ENCODE assay signal across 7 cellular contexts in genomic region chr13:99409461-99410083, GRCh38.
DNase-seq lines count a peak whose midpoint lies in the region; ATAC-seq, FAIRE-seq and TF ChIP-seq lines count a peak whose summit lies in the region.
"Not testable (repeated sequence)": the region's sequence is repeated elsewhere in the genome, so short reads cannot be mapped to it uniquely, and the experiment has no call there.

No MANE protein-coding gene starts in this region.

- CTCF ChIA-PET in activated CD4-positive, alpha-beta T cell treated with anti-CD3 and anti-CD28 coated beads for 36 hours (lab: Charles Lee) = interaction anchor here (0.6 to 2.0 kb wide), 4 partner anchors 11 to 27 kb away, joined by 3 to 8 read pairs (median 6); no protein-coding TSS in a partner anchor
- CTCF ChIA-PET in naive thymus-derived CD4-positive, alpha-beta T cell (lab: Charles Lee) = interaction anchor here (1.2 to 1.7 kb wide), 3 partner anchors 9 to 21 kb away, joined by 3 to 8 read pairs (median 4); no protein-coding TSS in a partner anchor

- H3K36me3 ChIP-seq in naive thymus-derived CD4-positive, alpha-beta T cell (ENCODE audit: control insufficient read depth in 2 of 3, insufficient read depth in 3 of 3, low read length in 3 of 3) = peaks cover 0 to 24% (median 0%) of the 10 kb centered on the region in 3 experiments
- H3K36me3 ChIP-seq in upper lobe of right lung = not testable (repeated sequence)

- TF ChIP-seq POLR2A in GM12892 (IDR thresholded peaks at IDR 0.05; ENCODE audit: low read depth, low read length) = not testable (repeated sequence)

- DNase-seq in GM12892 (ENCODE audit: insufficient read length); activated CD4-positive, alpha-beta T cell treated with anti-CD3 and anti-CD28 coated beads for 36 hours; activated T-helper 2 cell treated with anti-CD3 and anti-CD28 coated beads, Interferon-gamma antibody, Interleukin-2, Interleukin-4, amounts not matched to agents 10 μg/mL and 5 μg/mL and 100 μg/mL, durations not matched to agents 14 hours and 24 hours and 36 hours (ENCODE audit: low spot score); activated naive CD8-positive, alpha-beta T cell treated with anti-CD3 and anti-CD28 coated beads, Interleukin-2, amount 10 ng/mL, durations not matched to agents 7 days and 5 days; naive thymus-derived CD4-positive, alpha-beta T cell; stimulated activated naive B cell treated with anti-CD40 and anti-IgM and Interleukin-4, amounts not matched to agents 10 μg/mL and 1 μg/mL and 100 μg/mL, for 72 hours: not testable (repeated sequence)
- DNase-seq in upper lobe of right lung = peak; percentile 48

- H3K27ac ChIP-seq in naive thymus-derived CD4-positive, alpha-beta T cell (ENCODE audit: low read depth, low read length); upper lobe of right lung: not testable (repeated sequence)

- TF ChIP-seq CTCF in upper lobe of right lung (IDR thresholded peaks at IDR 0.05) = not testable (repeated sequence)

- not testable (repeated sequence) for H3K9me3 Mint-ChIP-seq in activated CD4-positive, alpha-beta T cell treated with anti-CD3 and anti-CD28 coated beads for 36 hours (ENCODE audit: low read depth); activated T-helper 2 cell treated with anti-CD3 and anti-CD28 coated beads, Interferon-gamma antibody, Interleukin-2, Interleukin-4, amounts not matched to agents 10 μg/mL and 5 μg/mL and 100 μg/mL, durations not matched to agents 14 hours and 24 hours and 36 hours; activated naive CD8-positive, alpha-beta T cell treated with anti-CD3 and anti-CD28 coated beads, Interleukin-2, amount 10 ng/mL, durations not matched to agents 7 days and 5 days; naive thymus-derived CD4-positive, alpha-beta T cell; stimulated activated naive B cell treated with anti-CD40 and anti-IgM and Interleukin-4, amounts not matched to agents 10 μg/mL and 1 μg/mL and 100 μg/mL, for 72 hours

- not testable (repeated sequence) for H3K27me3 Mint-ChIP-seq in activated CD4-positive, alpha-beta T cell treated with anti-CD3 and anti-CD28 coated beads for 36 hours; activated T-helper 2 cell treated with anti-CD3 and anti-CD28 coated beads, Interferon-gamma antibody, Interleukin-2, Interleukin-4, amounts not matched to agents 10 μg/mL and 5 μg/mL and 100 μg/mL, durations not matched to agents 14 hours and 24 hours and 36 hours (ENCODE audit: low read depth); activated naive CD8-positive, alpha-beta T cell treated with anti-CD3 and anti-CD28 coated beads, Interleukin-2, amount 10 ng/mL, durations not matched to agents 7 days and 5 days; naive thymus-derived CD4-positive, alpha-beta T cell; stimulated activated naive B cell treated with anti-CD40 and anti-IgM and Interleukin-4, amounts not matched to agents 10 μg/mL and 1 μg/mL and 100 μg/mL, for 72 hours

- H3K27ac Mint-ChIP-seq in activated CD4-positive, alpha-beta T cell treated with anti-CD3 and anti-CD28 coated beads for 36 hours; stimulated activated naive B cell treated with anti-CD40 and anti-IgM and Interleukin-4, amounts not matched to agents 10 μg/mL and 1 μg/mL and 100 μg/mL, for 72 hours: not testable (repeated sequence)
- H3K27ac Mint-ChIP-seq in activated T-helper 2 cell treated with anti-CD3 and anti-CD28 coated beads, Interferon-gamma antibody, Interleukin-2, Interleukin-4, amounts not matched to agents 10 μg/mL and 5 μg/mL and 100 μg/mL, durations not matched to agents 14 hours and 24 hours and 36 hours = peak overlapping the region; percentile 67
- H3K27ac Mint-ChIP-seq in activated naive CD8-positive, alpha-beta T cell treated with anti-CD3 and anti-CD28 coated beads, Interleukin-2, amount 10 ng/mL, durations not matched to agents 7 days and 5 days = peak overlapping the region; percentile 21
- peak overlapping the region in 6 of 9 donors; percentile 54 to 91 (median 82) for H3K27ac Mint-ChIP-seq in naive thymus-derived CD4-positive, alpha-beta T cell

- ATAC-seq in activated CD4-positive, alpha-beta T cell treated with anti-CD3 and anti-CD28 coated beads for 36 hours = peak; percentile 11
- ATAC-seq in activated naive CD8-positive, alpha-beta T cell treated with anti-CD3 and anti-CD28 coated beads, Interleukin-2, amount 10 ng/mL, durations not matched to agents 7 days and 5 days (ENCODE audit: low read depth); naive thymus-derived CD4-positive, alpha-beta T cell; upper lobe of right lung: not testable (repeated sequence)
- peak; percentile 52 to 53 for ATAC-seq in stimulated activated naive B cell treated with anti-CD40 and anti-IgM and Interleukin-4, amounts not matched to agents 10 μg/mL and 1 μg/mL and 100 μg/mL, for 72 hours (replicated peaks)

- peaks cover 33% of the 10 kb centered on the region for H3K4me1 Mint-ChIP-seq in activated CD4-positive, alpha-beta T cell treated with anti-CD3 and anti-CD28 coated beads for 36 hours
- H3K4me1 Mint-ChIP-seq in activated T-helper 2 cell treated with anti-CD3 and anti-CD28 coated beads, Interferon-gamma antibody, Interleukin-2, Interleukin-4, amounts not matched to agents 10 μg/mL and 5 μg/mL and 100 μg/mL, durations not matched to agents 14 hours and 24 hours and 36 hours (ENCODE audit: low read depth) = peaks cover 14% of the 10 kb centered on the region
- peaks cover 12% of the 10 kb centered on the region for H3K4me1 Mint-ChIP-seq in activated naive CD8-positive, alpha-beta T cell treated with anti-CD3 and anti-CD28 coated beads, Interleukin-2, amount 10 ng/mL, durations not matched to agents 7 days and 5 days
- H3K4me1 Mint-ChIP-seq in naive thymus-derived CD4-positive, alpha-beta T cell = peaks cover 13 to 66% (median 36%) of the 10 kb centered on the region in 7 donors
- H3K4me1 Mint-ChIP-seq in stimulated activated naive B cell treated with anti-CD40 and anti-IgM and Interleukin-4, amounts not matched to agents 10 μg/mL and 1 μg/mL and 100 μg/mL, for 72 hours = peaks cover 28 to 36% of the 10 kb centered on the region in 2 donors

- peaks cover 37% of the 10 kb centered on the region for H3K36me3 Mint-ChIP-seq in activated CD4-positive, alpha-beta T cell treated with anti-CD3 and anti-CD28 coated beads for 36 hours (ENCODE audit: low read depth)
- H3K36me3 Mint-ChIP-seq in activated T-helper 2 cell treated with anti-CD3 and anti-CD28 coated beads, Interferon-gamma antibody, Interleukin-2, Interleukin-4, amounts not matched to agents 10 μg/mL and 5 μg/mL and 100 μg/mL, durations not matched to agents 14 hours and 24 hours and 36 hours (ENCODE audit: low read depth) = peaks cover 17% of the 10 kb centered on the region
- H3K36me3 Mint-ChIP-seq in activated naive CD8-positive, alpha-beta T cell treated with anti-CD3 and anti-CD28 coated beads, Interleukin-2, amount 10 ng/mL, durations not matched to agents 7 days and 5 days = peaks cover 14% of the 10 kb centered on the region
- H3K36me3 Mint-ChIP-seq in naive thymus-derived CD4-positive, alpha-beta T cell = peaks cover 8 to 43% (median 18%) of the 10 kb centered on the region in 5 donors
- H3K36me3 Mint-ChIP-seq in stimulated activated naive B cell treated with anti-CD40 and anti-IgM and Interleukin-4, amounts not matched to agents 10 μg/mL and 1 μg/mL and 100 μg/mL, for 72 hours = not testable (repeated sequence)

- H3K4me1 ChIP-seq in naive thymus-derived CD4-positive, alpha-beta T cell (ENCODE audit: control insufficient read depth in 2 of 2, insufficient read depth in 2 of 2, low read length in 2 of 2) = peaks cover 0 to 22% of the 10 kb centered on the region in 2 donors
- not testable (repeated sequence) for H3K4me1 ChIP-seq in upper lobe of right lung

- not testable (repeated sequence) for H3K4me3 Mint-ChIP-seq in activated CD4-positive, alpha-beta T cell treated with anti-CD3 and anti-CD28 coated beads for 36 hours; activated T-helper 2 cell treated with anti-CD3 and anti-CD28 coated beads, Interferon-gamma antibody, Interleukin-2, Interleukin-4, amounts not matched to agents 10 μg/mL and 5 μg/mL and 100 μg/mL, durations not matched to agents 14 hours and 24 hours and 36 hours (ENCODE audit: low read depth); activated naive CD8-positive, alpha-beta T cell treated with anti-CD3 and anti-CD28 coated beads, Interleukin-2, amount 10 ng/mL, durations not matched to agents 7 days and 5 days; stimulated activated naive B cell treated with anti-CD40 and anti-IgM and Interleukin-4, amounts not matched to agents 10 μg/mL and 1 μg/mL and 100 μg/mL, for 72 hours
- peak overlapping the region in 3 of 10 donors; percentile 11 to 30 (median 26) for H3K4me3 Mint-ChIP-seq in naive thymus-derived CD4-positive, alpha-beta T cell

- intact Hi-C loops in activated CD4-positive, alpha-beta T cell treated with anti-CD3 and anti-CD28 coated beads for 36 hours (cut with DNase I, micrococcal nuclease); activated T-helper 2 cell treated with anti-CD3 and anti-CD28 coated beads, Interferon-gamma antibody, Interleukin-2, Interleukin-4, amounts not matched to agents 10 μg/mL and 5 μg/mL and 100 μg/mL, durations not matched to agents 14 hours and 24 hours and 36 hours (cut with micrococcal nuclease); naive thymus-derived CD4-positive, alpha-beta T cell (cut with micrococcal nuclease); upper lobe of right lung (cut with DNase I): not testable (repeated sequence)

- peak; percentile 73 for FAIRE-seq in GM12892 (lab: Jason Lieb, UNC)

- not testable (repeated sequence) for H3K4me3 ChIP-seq in naive thymus-derived CD4-positive, alpha-beta T cell (ENCODE audit: low read length); upper lobe of right lung

- not testable (repeated sequence) for H3K27me3 ChIP-seq in naive thymus-derived CD4-positive, alpha-beta T cell (ENCODE audit: control insufficient read depth in 2 of 2, insufficient read depth in 2 of 2, low read length in 2 of 2); upper lobe of right lung

- POLR2A ChIA-PET in activated CD4-positive, alpha-beta T cell treated with anti-CD3 and anti-CD28 coated beads for 36 hours (lab: Charles Lee) = interaction anchor here (0.5 to 0.6 kb wide), 2 partner anchors 16 to 246 kb away, joined by 4 to 5 read pairs; no protein-coding TSS in a partner anchor
- POLR2A ChIA-PET in activated naive CD8-positive, alpha-beta T cell treated with anti-CD3 and anti-CD28 coated beads, Interleukin-2, amount 10 ng/mL, durations not matched to agents 7 days and 5 days (lab: Charles Lee) = not testable (repeated sequence)
- POLR2A ChIA-PET in naive thymus-derived CD4-positive, alpha-beta T cell (lab: Charles Lee) = interaction anchor here (0.6 to 8.9 kb wide), 8 partner anchors 10 to 126 kb away, joined by 3 to 64 read pairs (median 3); no protein-coding TSS in a partner anchor

- not testable (repeated sequence) for H3K9me3 ChIP-seq in naive thymus-derived CD4-positive, alpha-beta T cell (ENCODE audit: control insufficient read depth in 2 of 3, low read length in 3 of 3); upper lobe of right lung
